Comparison of ENCODE assay signal across 11 cellular contexts in genomic region chr1:152968248-152968647, GRCh38. TPM values are rescaled to one million over a fixed set of nuclear protein-coding genes. Genes with fewer than 3 reads are reported as not detected.
DNase-seq lines count a peak whose midpoint lies in the region; ATAC-seq and TF ChIP-seq lines count a peak whose summit lies in the region.
"Had no signal": no experiment of that assay in that cellular context is flagged by ENCODE, and none has a peak within 500 bp of the region (broad histone marks: within the 10 kb centered on the region; RNA-seq: fewer than 3 reads in every experiment).

No MANE protein-coding gene starts in this region.

- no peak overlapping the region for H3K9ac ChIP-seq in Karpas-422 (ENCODE audit: low read length)
- H3K9ac ChIP-seq: parathyroid adenoma had no signal

- intact Hi-C loops in natural killer cell (cut with micrococcal nuclease) = no loop called here

- CTCF ChIA-PET in T-cell (lab: Charles Lee) = no interaction called here

- H3K27ac ChIP-seq in Karpas-422 (ENCODE audit: low read length) = no peak overlapping the region
- H3K27ac ChIP-seq: parathyroid adenoma, thyroid gland had no signal

- no peaks in the 10 kb centered on the region for H3K9me3 ChIP-seq in Karpas-422 (ENCODE audit: low read length)
- H3K9me3 ChIP-seq in T-helper 17 cell (ENCODE audit: control insufficient read depth, low read length, poor library complexity, severe bottlenecking) = no peaks in the 10 kb centered on the region
- H3K9me3 ChIP-seq: thyroid gland had no signal

- no peaks in the 10 kb centered on the region for H3K79me2 ChIP-seq in Karpas-422 (ENCODE audit: low read length)
- H3K79me2 ChIP-seq: parathyroid adenoma had no signal

- TF ChIP-seq CTCF in GM13976 (IDR thresholded peaks at IDR 0.05; ENCODE audit: borderline replicate concordance, control extremely low read depth, extremely low read depth, insufficient read depth, missing control alignments) (no peak), natural killer cell (IDR thresholded peaks at IDR 0.05) (no peak)

- H3K9me3 Mint-ChIP-seq in natural killer cell (no peaks in the 10 kb centered on the region), T-cell (no peaks in the 10 kb centered on the region)

- H3K9me2 ChIP-seq in Karpas-422 (replicated peaks; ENCODE audit: insufficient read depth, low read length) = no peaks in the 10 kb centered on the region

- H3K36me3 Mint-ChIP-seq in natural killer cell (no peaks in the 10 kb centered on the region), T-cell (no peaks in the 10 kb centered on the region), T-helper 17 cell (ENCODE audit: low read depth) (no peaks in the 10 kb centered on the region)

- no peaks in the 10 kb centered on the region for H3K36me3 ChIP-seq in Karpas-422 (ENCODE audit: insufficient read depth, low read length)
- H3K36me3 ChIP-seq: thyroid gland had no signal

- peak overlapping the region; percentile 25 for H3K4me2 ChIP-seq in Karpas-422 (ENCODE audit: low read depth, low read length, poor library complexity, severe bottlenecking)

- in situ Hi-C loops in GM13976 (cut with MboI; ENCODE audit: low sequenced_read_pairs, unreplicated experiment) = loop anchor here (25.0 kb wide), 1 partner anchor 219 kb away; no protein-coding TSS in a partner anchor

- H3K4me1 Mint-ChIP-seq in natural killer cell (no peaks in the 10 kb centered on the region), T-cell (no peaks in the 10 kb centered on the region), T-helper 17 cell (no peaks in the 10 kb centered on the region)

- peaks cover 22% of the 10 kb centered on the region for H3K4me1 ChIP-seq in Karpas-422 (ENCODE audit: low read length)
- H3K4me1 ChIP-seq: parathyroid adenoma, thyroid gland had no signal

- H3K4me3 Mint-ChIP-seq in natural killer cell = no peak overlapping the region
- H3K4me3 Mint-ChIP-seq in T-cell = no peak overlapping the region
- H3K4me3 Mint-ChIP-seq in T-helper 17 cell = no peak overlapping the region

- no peaks in the 10 kb centered on the region for H4K20me1 ChIP-seq in Karpas-422 (ENCODE audit: insufficient read depth, low read depth, low read length)

- H2AFZ ChIP-seq in Karpas-422 (ENCODE audit: low read length) = no peak overlapping the region; the same call in 1 of the 2 replicates
- H2AFZ ChIP-seq: parathyroid adenoma had no signal

- H3K27me3 ChIP-seq in Karpas-422 (ENCODE audit: low read length) = no peaks in the 10 kb centered on the region
- H3K27me3 ChIP-seq: thyroid gland had no signal

- DNase-seq in GM13976 (ENCODE audit: low spot score) (peak; percentile 27), Karpas-422 (no peak), NCI-H510A (lab: John Stamatoyannopoulos, UW) (no peak), natural killer cell (no peak), T-cell (no peak), T-helper 17 cell (no peak)
- DNase-seq: thyroid gland had no signal

- ATAC-seq in GM19455 (IDR thresholded peaks at IDR 0.05; ENCODE audit: unreplicated experiment) (peak; percentile 88), HG02938 (IDR thresholded peaks at IDR 0.05; ENCODE audit: unreplicated experiment) (peak; percentile 65), natural killer cell (no peak), T-cell (replicated peaks in 1 of 4) (no peak), T-helper 17 cell (no peak)

- POLR2A ChIA-PET in T-cell (lab: Charles Lee) = no interaction called here

- no peak overlapping the region for H3K27ac Mint-ChIP-seq in natural killer cell
- no peak overlapping the region for H3K27ac Mint-ChIP-seq in T-cell
- H3K27ac Mint-ChIP-seq in T-helper 17 cell = no peak overlapping the region

- peaks cover 22 to 23% of the 10 kb centered on the region in 2 donors for H3K27me3 Mint-ChIP-seq in natural killer cell (ENCODE audit: low read depth in 2 of 2)
- peaks cover 18 to 35% of the 10 kb centered on the region in 2 donors for H3K27me3 Mint-ChIP-seq in T-cell
- peaks cover 44% of the 10 kb centered on the region for H3K27me3 Mint-ChIP-seq in T-helper 17 cell

- H3K4me3 ChIP-seq in Karpas-422 (ENCODE audit: low read length) = no peak overlapping the region
- H3K4me3 ChIP-seq: thyroid gland had no signal

RNA-seq across cellular contexts. Expression of gene SPRR4, which starts 2.2 kb away (rescaled TPM):
- not detected in 2 replicates for total RNA-seq in Karpas-422 (2014; rRNA removed; shearing (Covaris generic); ENCODE audit: low replicate concordance)
- total RNA-seq in natural killer cell (not detected), T-cell (not detected), T-helper 17 cell (not detected)
- total RNA-seq: lung microvascular endothelial cell, thyroid gland had no signal

RNA-seq across cellular contexts. Expression of gene SPRR1A, which starts 15.6 kb away (rescaled TPM):
- not detected in 2 replicates for total RNA-seq in Karpas-422 (2014; rRNA removed; shearing (Covaris generic); ENCODE audit: low replicate concordance)
- total RNA-seq in natural killer cell (not detected), T-cell (not detected), T-helper 17 cell (not detected)
- total RNA-seq: lung microvascular endothelial cell, thyroid gland had no signal

RNA-seq across cellular contexts. Expression of gene SPRR5, which starts 21.2 kb away (rescaled TPM):
- total RNA-seq in Karpas-422 (2014; rRNA removed; shearing (Covaris generic); ENCODE audit: low replicate concordance) = not detected in 2 replicates
- not detected for total RNA-seq in natural killer cell
- total RNA-seq in T-cell = not detected
- total RNA-seq in T-helper 17 cell = not detected
- total RNA-seq: lung microvascular endothelial cell, thyroid gland had no signal

RNA-seq across cellular contexts. Expression of gene SPRR3, which starts 33.3 kb away (rescaled TPM):
- not detected in 2 replicates for total RNA-seq in Karpas-422 (2014; rRNA removed; shearing (Covaris generic); ENCODE audit: low replicate concordance)
- not detected for total RNA-seq in natural killer cell
- not detected for total RNA-seq in T-cell
- total RNA-seq in T-helper 17 cell = not detected
- total RNA-seq: lung microvascular endothelial cell, thyroid gland had no signal

RNA-seq across cellular contexts. Expression of gene IVL, which starts 59.9 kb away (rescaled TPM):
- not detected in 2 replicates for total RNA-seq in Karpas-422 (2014; rRNA removed; shearing (Covaris generic); ENCODE audit: low replicate concordance)
- total RNA-seq in natural killer cell (not detected), T-cell (not detected), T-helper 17 cell (not detected)
- total RNA-seq: lung microvascular endothelial cell, thyroid gland had no signal

Comparison
In these comparisons a context has a peak if more than half of its experiments do, and no peak if none do; other contexts are left out.
1. ATAC-seq: peak in GM19455 (single experiment) and HG02938 (single experiment); none in natural killer cell (0 of 3), T-cell (0 of 4) and T-helper 17 cell (single experiment).